15 cellular contexts compared by ENCODE assay signal in genomic region chr7:150410680-150411346, GRCh38. TPM values are rescaled to one million over a fixed set of nuclear protein-coding genes. Genes with fewer than 3 reads are reported as not detected.
DNase-seq lines count a peak whose midpoint lies in the region; ATAC-seq and TF ChIP-seq lines count a peak whose summit lies in the region.
"Had no signal": no experiment of that assay in that cellular context is flagged by ENCODE, and none has a peak within 500 bp of the region (broad histone marks: within the 10 kb centered on the region; RNA-seq: fewer than 3 reads in every experiment).

No MANE protein-coding gene starts in this region.

- peak overlapping the region; percentile 25 for H3K27ac Mint-ChIP-seq in activated T-helper 17 cell treated with anti-CD3 and anti-CD28 coated beads, Interleukin-2, amount 50 U/mL, for 72 hours
- peak overlapping the region; percentile 99 for H3K27ac Mint-ChIP-seq in memory B cell

- H3K36me3 ChIP-seq in sigmoid colon (peaks cover 0 to 31% (median 5%) of the 10 kb centered on the region in 4 donors), gastrocnemius medialis (no peaks in the 10 kb centered on the region)
- H3K36me3 ChIP-seq: cardiac muscle cell, HAP-1, left lung, upper lobe of right lung had no signal

- H3K4me1 ChIP-seq in sigmoid colon: peaks cover 0 to 23% (median 18%) of the 10 kb centered on the region in 4 donors
- no peaks in the 10 kb centered on the region for H3K4me1 ChIP-seq in gastrocnemius medialis
- H3K4me1 ChIP-seq: HAP-1 had no signal

- in situ Hi-C loops in gastrocnemius medialis (cut with MboI; ENCODE audit: low sequenced_read_pairs in 4 of 4): loop anchor here in 2 of 4 donors (25.0 kb wide), 1 partner anchor 124 kb away; no protein-coding TSS in a partner anchor

- no peak for TF ChIP-seq EP300 in sigmoid colon (IDR thresholded peaks at IDR 0.05)

- intact Hi-C loops in sigmoid colon (cut with DNase I): no loop called here
- intact Hi-C loops in gastrocnemius medialis (cut with DNase I; ENCODE audit: low total_unique reads): no loop called here

- no peaks in the 10 kb centered on the region for H3K9me3 ChIP-seq in sigmoid colon
- H3K9me3 ChIP-seq in gastrocnemius medialis: no peaks in the 10 kb centered on the region
- H3K9me3 ChIP-seq: HAP-1, left lung, upper lobe of right lung had no signal

- no peaks in the 10 kb centered on the region for H3K9me3 Mint-ChIP-seq in activated T-helper 17 cell treated with anti-CD3 and anti-CD28 coated beads, Interleukin-2, amount 50 U/mL, for 72 hours
- H3K9me3 Mint-ChIP-seq in memory B cell: no peaks in the 10 kb centered on the region

- no peak for TF ChIP-seq CTCF in sigmoid colon (IDR thresholded peaks at IDR 0.05)
- no peak for TF ChIP-seq CTCF in gastrocnemius medialis (IDR thresholded peaks at IDR 0.05 in 4 of 5, conservative IDR thresholded peaks at IDR 0.05 in 1 of 5)

- H3K27me3 ChIP-seq in sigmoid colon: no peaks in the 10 kb centered on the region
- H3K27me3 ChIP-seq in gastrocnemius medialis: no peaks in the 10 kb centered on the region
- H3K27me3 ChIP-seq: cardiac muscle cell, left lung, upper lobe of right lung had no signal

- H3K36me3 Mint-ChIP-seq in activated T-helper 17 cell treated with anti-CD3 and anti-CD28 coated beads, Interleukin-2, amount 50 U/mL, for 72 hours (ENCODE audit: low read depth): peaks cover 12% of the 10 kb centered on the region
- peaks cover 21% of the 10 kb centered on the region for H3K36me3 Mint-ChIP-seq in memory B cell

- 84 to 87% methylated on average over 10 of the region's 10 CpGs for WGBS in sigmoid colon, 2 donors

- peaks cover 15% of the 10 kb centered on the region for H3K4me1 Mint-ChIP-seq in activated T-helper 17 cell treated with anti-CD3 and anti-CD28 coated beads, Interleukin-2, amount 50 U/mL, for 72 hours
- H3K4me1 Mint-ChIP-seq in memory B cell: peaks cover 27% of the 10 kb centered on the region

- no peak for ATAC-seq in activated T-helper 17 cell treated with anti-CD3 and anti-CD28 coated beads, Interleukin-2, amount 50 U/mL, for 72 hours (replicated peaks)
- ATAC-seq in memory B cell (ENCODE audit: low read depth) (no peak), HG03460 (IDR thresholded peaks at IDR 0.05; ENCODE audit: unreplicated experiment) (no peak), HG02885 (IDR thresholded peaks at IDR 0.05; ENCODE audit: poor library complexity, unreplicated experiment) (no peak), gastrocnemius medialis (no peak)
- ATAC-seq: left lung, upper lobe of right lung had no signal

- no peaks in the 10 kb centered on the region for H3K27me3 Mint-ChIP-seq in activated T-helper 17 cell treated with anti-CD3 and anti-CD28 coated beads, Interleukin-2, amount 50 U/mL, for 72 hours
- H3K27me3 Mint-ChIP-seq in memory B cell: no peaks in the 10 kb centered on the region

- peak; percentile 55 for DNase-seq in activated effector memory CD4-positive, alpha-beta T cell treated with anti-CD3 and anti-CD28 coated beads, Interleukin-2, amount 50 U/mL, for 16 hours
- DNase-seq in activated effector memory CD4-positive, alpha-beta T cell treated with Interleukin-2 at 50 U/mL for 16 hours: no peak
- DNase-seq in memory B cell (ENCODE audit: low spot score in 2 of 2) (no peak), sigmoid colon (peak; percentile 52), gastrocnemius medialis (no peak)
- DNase-seq: NCI-H2171 treated with DMSO at 0.1 percent for 48 hours; stimulated activated CD4-positive, alpha-beta T cell treated with anti-CD3 and anti-CD28 coated beads, Interleukin-15, amount 100 ng/mL, for 24 hours; upper lobe of right lung had no signal

- H3K4me3 ChIP-seq in sigmoid colon (no peak overlapping the region), gastrocnemius medialis (no peak overlapping the region)
- H3K4me3 ChIP-seq: cardiac muscle cell, HAP-1, left lung, upper lobe of right lung had no signal

- peak overlapping the region in 1 of 4 donors; percentile 23 for H3K27ac ChIP-seq in sigmoid colon
- H3K27ac ChIP-seq in gastrocnemius medialis: no peak overlapping the region
- H3K27ac ChIP-seq: cardiac muscle cell, left lung, upper lobe of right lung had no signal

- no peak overlapping the region for H3K4me3 Mint-ChIP-seq in activated T-helper 17 cell treated with anti-CD3 and anti-CD28 coated beads, Interleukin-2, amount 50 U/mL, for 72 hours
- H3K4me3 Mint-ChIP-seq in memory B cell: no peak overlapping the region

- TF ChIP-seq POLR2A in sigmoid colon (IDR thresholded peaks at IDR 0.05) (no peak), gastrocnemius medialis (IDR thresholded peaks at IDR 0.05) (no peak)

RNA-seq across cellular contexts. Expression of gene ZNF775, which starts 31.7 kb away (rescaled TPM):
- total RNA-seq in activated T-helper 17 cell treated with anti-CD3 and anti-CD28 coated beads, Interleukin-2, amount 50 U/mL, for 72 hours: 1 to 10 TPM; 2.5 to 3.2 TPM
- total RNA-seq in sigmoid colon (10 to 100 TPM in 1 of 4 donors, 1 to 10 TPM in 3; 6.1 to 10.7 (median 6.9) TPM), gastrocnemius medialis (1 to 10 TPM; 3.1 to 7.5 (median 3.3) TPM)
- polyA plus RNA-seq in sigmoid colon: 1 to 10 TPM; 3.0 to 6.1 (median 5.4) TPM

RNA-seq across cellular contexts. Expression of gene GIMAP8, which starts 39.6 kb away (rescaled TPM):
- total RNA-seq in activated T-helper 17 cell treated with anti-CD3 and anti-CD28 coated beads, Interleukin-2, amount 50 U/mL, for 72 hours: 10 to 100 TPM; 10.3 to 16.4 TPM
- total RNA-seq in sigmoid colon (1 to 10 TPM; 5.3 to 7.9 (median 7.2) TPM), gastrocnemius medialis (10 to 100 TPM in 1 of 4 donors, 1 to 10 TPM in 3; 5.4 to 10.4 (median 7.1) TPM)
- 10 to 100 TPM in 1 of 3 donors, 1 to 10 TPM in 2; 2.4 to 10.7 (median 2.8) TPM for polyA plus RNA-seq in sigmoid colon
- total RNA-seq: HT-29 had no signal
- polyA plus RNA-seq: cardiac muscle cell had no signal

RNA-seq across cellular contexts. Expression of gene REPIN1, which starts 42.2 kb away (rescaled TPM):
- total RNA-seq in activated T-helper 17 cell treated with anti-CD3 and anti-CD28 coated beads, Interleukin-2, amount 50 U/mL, for 72 hours: 10 to 100 TPM; 68.1 to 79.6 TPM
- total RNA-seq in sigmoid colon (10 to 100 TPM; 56.3 to 63.7 (median 57.0) TPM), gastrocnemius medialis (100 to 1,000 TPM; 115 to 332 (median 159) TPM)
- 100 to 1,000 TPM in 1 of 3 donors, 10 to 100 TPM in 2; 50.9 to 131 (median 52.3) TPM for polyA plus RNA-seq in sigmoid colon

Comparison
In these comparisons a context has a peak if more than half of its experiments do, and no peak if none do; other contexts are left out.
1. DNase-seq: peak in activated effector memory CD4-positive, alpha-beta T cell treated with anti-CD3 and anti-CD28 coated beads, Interleukin-2, amount 50 U/mL, for 16 hours (single experiment) and sigmoid colon (single experiment); none in activated effector memory CD4-positive, alpha-beta T cell treated with Interleukin-2 at 50 U/mL for 16 hours (single experiment), memory B cell (0 of 2) and gastrocnemius medialis (0 of 2).